In genomic region chr5:78908173-78908901, GRCh38 we compare ENCODE assay signal across 8 cellular contexts.
DNase-seq lines count a peak whose midpoint lies in the region; ATAC-seq and TF ChIP-seq lines count a peak whose summit lies in the region.

No MANE protein-coding gene starts in this region.

- no peak overlapping the region for H3K27ac Mint-ChIP-seq in activated CD8-positive, alpha-beta T cell treated with anti-CD3 and anti-CD28 coated beads, Interleukin-2, amount 10 ng/mL, durations not matched to agents 7 days and 5 days

- peaks cover 41% of the 10 kb centered on the region for H3K4me1 ChIP-seq in adipocyte (ENCODE audit: control insufficient read depth, insufficient read depth, low read length)

- no peaks in the 10 kb centered on the region for H3K9me3 ChIP-seq in adipocyte (ENCODE audit: control insufficient read depth, low read length)

- peak overlapping the region; percentile 35 for H3K9ac ChIP-seq in adipocyte (ENCODE audit: low read length)

- peaks cover 8% of the 10 kb centered on the region for H3K36me3 Mint-ChIP-seq in activated CD8-positive, alpha-beta T cell treated with anti-CD3 and anti-CD28 coated beads, Interleukin-2, amount 10 ng/mL, durations not matched to agents 7 days and 5 days (ENCODE audit: low read depth)

- ATAC-seq in HG03432 (IDR thresholded peaks at IDR 0.05; ENCODE audit: unreplicated experiment) = no peak
- no peak for ATAC-seq in activated CD8-positive, alpha-beta T cell treated with anti-CD3 and anti-CD28 coated beads, Interleukin-2, amount 10 ng/mL, durations not matched to agents 7 days and 5 days

- CTCF ChIA-PET in activated CD8-positive, alpha-beta T cell treated with anti-CD3 and anti-CD28 coated beads, Interleukin-2, amount 10 ng/mL, durations not matched to agents 7 days and 5 days (lab: Charles Lee) = interaction anchor here (1.0 to 1.7 kb wide), 2 partner anchors 9 kb away, joined by 3 to 5 read pairs; no protein-coding TSS in a partner anchor

- H3K27me3 Mint-ChIP-seq in activated CD8-positive, alpha-beta T cell treated with anti-CD3 and anti-CD28 coated beads, Interleukin-2, amount 10 ng/mL, durations not matched to agents 7 days and 5 days (ENCODE audit: low read depth) = no peaks in the 10 kb centered on the region

- H3K27me3 ChIP-seq in adipocyte (replicated peaks; ENCODE audit: control insufficient read depth, insufficient read depth, low read length) = no peaks in the 10 kb centered on the region

- DNase-seq in AG09319 (ENCODE audit: extremely low read depth, low read depth) (peak; percentile 36), NCI-H1092 (lab: John Stamatoyannopoulos, UW) (peak; percentile 75), adipocyte (ENCODE audit: low read depth) (peak; percentile 81), hippocampal formation (lab: John Stamatoyannopoulos, UW) (peak; percentile 42 to 44), smooth muscle cell of the brain vasculature (ENCODE audit: low read depth, low spot score) (peak; percentile 51)
- DNase-seq in activated CD8-positive, alpha-beta T cell treated with anti-CD3 and anti-CD28 coated beads, Interleukin-2, amount 10 ng/mL, durations not matched to agents 7 days and 5 days = no peak
- DNase-seq in activated CD4-positive, alpha-beta T cell treated with anti-CD3 and anti-CD28 coated beads for 4 hours = no peak

- POLR2A ChIA-PET in activated CD8-positive, alpha-beta T cell treated with anti-CD3 and anti-CD28 coated beads, Interleukin-2, amount 10 ng/mL, durations not matched to agents 7 days and 5 days (lab: Charles Lee) = no interaction called here

- H3K9me3 Mint-ChIP-seq in activated CD8-positive, alpha-beta T cell treated with anti-CD3 and anti-CD28 coated beads, Interleukin-2, amount 10 ng/mL, durations not matched to agents 7 days and 5 days (ENCODE audit: insufficient read depth) = no peaks in the 10 kb centered on the region

- peak; percentile 1; the same call in 1 of the 2 replicates for TF ChIP-seq CTCF in AG09319 (IDR thresholded peaks at IDR 0.05; ENCODE audit: low read depth, low read length)

- no peaks in the 10 kb centered on the region for H3K36me3 ChIP-seq in adipocyte (ENCODE audit: control insufficient read depth, insufficient read depth, low read length, severe bottlenecking)

- H3K4me3 Mint-ChIP-seq in activated CD8-positive, alpha-beta T cell treated with anti-CD3 and anti-CD28 coated beads, Interleukin-2, amount 10 ng/mL, durations not matched to agents 7 days and 5 days = no peak overlapping the region

- H3K4me3 ChIP-seq in adipocyte (ENCODE audit: low read length) = peak overlapping the region; percentile 70

- peaks cover 2% of the 10 kb centered on the region for H3K4me1 Mint-ChIP-seq in activated CD8-positive, alpha-beta T cell treated with anti-CD3 and anti-CD28 coated beads, Interleukin-2, amount 10 ng/mL, durations not matched to agents 7 days and 5 days (ENCODE audit: low read depth)

Comparison
In these comparisons a context has a peak if more than half of its experiments do, and no peak if none do; other contexts are left out.
1. DNase-seq: peak in AG09319 (single experiment), NCI-H1092 (single experiment), adipocyte (single experiment), hippocampal formation (2 of 2) and smooth muscle cell of the brain vasculature (single experiment); none in activated CD8-positive, alpha-beta T cell treated with anti-CD3 and anti-CD28 coated beads, Interleukin-2, amount 10 ng/mL, durations not matched to agents 7 days and 5 days (single experiment) and activated CD4-positive, alpha-beta T cell treated with anti-CD3 and anti-CD28 coated beads for 4 hours (0 of 2).